Comparison of ENCODE assay signal across 1 cellular context in the genomic region with DNA sequence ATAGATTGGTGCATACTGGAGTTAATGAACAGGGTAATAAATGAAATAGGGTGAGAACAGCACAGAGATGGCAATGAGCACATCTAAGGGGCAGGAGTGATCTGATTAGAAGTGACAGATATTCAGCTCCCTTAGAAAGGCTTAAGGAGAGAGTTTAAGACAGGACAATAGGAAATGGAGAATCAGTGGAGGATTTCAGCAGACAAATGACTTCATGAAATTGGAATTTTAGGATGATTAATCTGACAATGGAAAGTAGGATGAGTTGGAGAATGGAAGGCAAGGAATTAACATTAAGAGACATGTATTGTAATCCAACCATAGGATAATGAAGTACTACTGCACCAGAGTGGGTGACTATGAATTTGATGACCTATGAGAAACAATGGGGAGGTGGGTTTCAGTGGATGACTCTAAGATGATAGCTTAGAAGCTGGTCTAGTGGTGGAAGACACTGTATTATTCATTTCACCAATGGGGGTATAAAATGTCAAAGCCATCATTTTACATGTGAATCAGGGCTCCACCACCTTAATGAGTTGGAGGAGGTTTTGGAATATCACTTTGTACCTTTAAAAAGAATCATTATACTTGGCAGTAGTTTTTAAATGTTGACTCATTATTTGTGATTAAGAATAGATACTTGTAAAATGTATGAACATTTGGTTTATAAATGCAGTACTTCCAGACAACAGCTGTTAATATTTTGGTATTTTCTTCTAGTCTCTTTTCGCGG.
TF ChIP-seq lines count a peak whose summit lies in the region.

No MANE protein-coding gene starts in this region.

TF ChIP-seq in HepG2, 621 proteins besides CTCF, POLR2A, EP300 and RAD21 (continued from another document):
- TF ChIP-seq KLF15 (CRISPR knock-in tag; IDR thresholded peaks at IDR 0.05; ENCODE audit: borderline replicate concordance) (no peak), FOXK1 (CRISPR knock-in tag; IDR thresholded peaks at IDR 0.05; ENCODE audit: borderline replicate concordance, low read depth) (no peak), NFE2L2 (IDR thresholded peaks at IDR 0.05; ENCODE audit: low read length) (no peak), SNAI1 (CRISPR knock-in tag; IDR thresholded peaks at IDR 0.05; ENCODE audit: borderline replicate concordance) (no peak), ASH2L (IDR thresholded peaks at IDR 0.05; ENCODE audit: insufficient read length, low read depth, low read length) (no peak), ELF3 (CRISPR knock-in tag; IDR thresholded peaks at IDR 0.05) (no peak), MAFK (conservative IDR thresholded peaks at IDR 0.05 in 1 of 2, IDR thresholded peaks at IDR 0.05 in 1 of 2; ENCODE audit: low read length in 2 of 2) (no peak)
- TF ChIP-seq, protein P1, sequence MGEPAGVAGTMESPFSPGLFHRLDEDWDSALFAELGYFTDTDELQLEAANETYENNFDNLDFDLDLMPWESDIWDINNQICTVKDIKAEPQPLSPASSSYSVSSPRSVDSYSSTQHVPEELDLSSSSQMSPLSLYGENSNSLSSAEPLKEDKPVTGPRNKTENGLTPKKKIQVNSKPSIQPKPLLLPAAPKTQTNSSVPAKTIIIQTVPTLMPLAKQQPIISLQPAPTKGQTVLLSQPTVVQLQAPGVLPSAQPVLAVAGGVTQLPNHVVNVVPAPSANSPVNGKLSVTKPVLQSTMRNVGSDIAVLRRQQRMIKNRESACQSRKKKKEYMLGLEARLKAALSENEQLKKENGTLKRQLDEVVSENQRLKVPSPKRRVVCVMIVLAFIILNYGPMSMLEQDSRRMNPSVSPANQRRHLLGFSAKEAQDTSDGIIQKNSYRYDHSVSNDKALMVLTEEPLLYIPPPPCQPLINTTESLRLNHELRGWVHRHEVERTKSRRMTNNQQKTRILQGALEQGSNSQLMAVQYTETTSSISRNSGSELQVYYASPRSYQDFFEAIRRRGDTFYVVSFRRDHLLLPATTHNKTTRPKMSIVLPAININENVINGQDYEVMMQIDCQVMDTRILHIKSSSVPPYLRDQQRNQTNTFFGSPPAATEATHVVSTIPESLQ (CRISPR knock-in tag; conservative IDR thresholded peaks at IDR 0.05) = no peak
